1 cellular context compared by ENCODE assay signal in genomic region chr5:112846556-112846955, GRCh38.
TF ChIP-seq lines count a peak whose summit lies in the region.

No MANE protein-coding gene starts in this region.

TF ChIP-seq in WTC11, 78 proteins besides CTCF, POLR2A, EP300 and RAD21 (continued from another document):
- TF ChIP-seq PREB (CRISPR knock-in tag; IDR thresholded peaks at IDR 0.05; ENCODE audit: borderline replicate concordance), result no peak
- TF ChIP-seq ZNF281 (CRISPR knock-in tag; IDR thresholded peaks at IDR 0.05), result 0 out of 2 replicates have a peak, but pooled peaks have one; percentile 42
